27 cellular contexts compared by ENCODE assay signal in the genomic region with DNA sequence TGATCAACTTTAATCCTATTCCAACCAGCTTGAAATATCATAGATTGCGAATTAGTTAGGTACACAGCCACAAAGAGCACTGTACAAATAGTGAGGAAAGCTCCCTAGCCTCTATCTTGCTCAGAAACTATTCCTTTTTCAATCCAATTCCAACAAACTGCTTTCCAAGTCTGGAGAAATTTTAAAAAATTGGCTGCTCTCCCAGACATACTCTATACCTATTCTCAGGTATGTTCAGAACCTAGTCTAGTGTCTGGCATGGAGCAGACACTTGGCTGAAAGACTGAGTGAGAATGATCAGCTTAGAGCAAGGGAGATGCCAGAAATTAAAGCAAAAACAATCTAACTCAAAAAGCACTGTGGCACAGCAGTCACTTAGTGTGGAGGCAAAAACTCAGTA.
"Had no signal": no experiment of that assay in that cellular context is flagged by ENCODE, and none has a peak within 500 bp of the region (broad histone marks: within the 10 kb centered on the region; RNA-seq: fewer than 3 reads in every experiment).

No MANE protein-coding gene starts in this region.

- H2AFZ ChIP-seq: parathyroid adenoma had no signal

- H3K4me1 ChIP-seq: parathyroid adenoma, suprapubic skin had no signal

- H3K9me3 ChIP-seq: esophagus squamous epithelium, mucosa of descending colon, neutrophil, suprapubic skin had no signal

- H3K27ac ChIP-seq: esophagus squamous epithelium, neutrophil, parathyroid adenoma, suprapubic skin had no signal

- ATAC-seq: effector memory CD8-positive, alpha-beta T cell; left colon; mucosa of descending colon; natural killer cell treated with Interleukin-12 subunit alpha and Interleukin-12 subunit beta and Interleukin-15 and Interleukin-18, amount 100 ng/mL, for 72 hours; sciatic nerve; stimulated activated naive CD8-positive, alpha-beta T cell treated with anti-CD3 and anti-CD28 coated beads, Interleukin-15, amount 100 ng/mL, for 72 hours had no signal

- H3K36me3 ChIP-seq: esophagus squamous epithelium, neutrophil, suprapubic skin had no signal

- H3K79me2 ChIP-seq: parathyroid adenoma had no signal

- H3K4me2 ChIP-seq: smooth muscle cell had no signal

- H3K27me3 ChIP-seq: esophagus squamous epithelium, neutrophil, suprapubic skin had no signal

- DNase-seq: cortex of kidney; effector memory CD8-positive, alpha-beta T cell; erythroblast; esophagus squamous epithelium; foreskin melanocyte; hypothalamus; immature natural killer cell; islet precursor cell; kidney glomerular epithelial cell; left colon; mesenchymal stem cell; mucosa of descending colon; naive B cell; stimulated activated CD4-positive, alpha-beta T cell treated with anti-CD3 and anti-CD28 coated beads, Interleukin-12 subunit alpha, Interleukin-12 subunit beta, amount 100 ng/mL, for 4 hours; stimulated activated CD4-positive, alpha-beta T cell treated with anti-CD3 and anti-CD28 coated beads, Interleukin-1b, Interleukin-23, amount 100 ng/mL, for 48 hours; stimulated activated CD4-positive, alpha-beta T cell treated with anti-CD3 and anti-CD28 coated beads, Interleukin-4, amount 100 ng/mL, for 1 hour; stimulated activated CD8-positive, alpha-beta memory T cell treated with anti-CD3 and anti-CD28 coated beads, Interleukin-4, amount 100 ng/mL, for 48 hours; stimulated activated naive CD4-positive, alpha-beta T cell; stimulated activated naive CD8-positive, alpha-beta T cell treated with anti-CD3 and anti-CD28 coated beads, Interleukin-15, amount 100 ng/mL, for 72 hours; trophoblast cell had no signal

- H3K9ac ChIP-seq: parathyroid adenoma had no signal

- FAIRE-seq: endometrium had no signal

- H3K4me3 ChIP-seq: esophagus squamous epithelium, mucosa of descending colon, smooth muscle cell, suprapubic skin had no signal
